In the genomic region with DNA sequence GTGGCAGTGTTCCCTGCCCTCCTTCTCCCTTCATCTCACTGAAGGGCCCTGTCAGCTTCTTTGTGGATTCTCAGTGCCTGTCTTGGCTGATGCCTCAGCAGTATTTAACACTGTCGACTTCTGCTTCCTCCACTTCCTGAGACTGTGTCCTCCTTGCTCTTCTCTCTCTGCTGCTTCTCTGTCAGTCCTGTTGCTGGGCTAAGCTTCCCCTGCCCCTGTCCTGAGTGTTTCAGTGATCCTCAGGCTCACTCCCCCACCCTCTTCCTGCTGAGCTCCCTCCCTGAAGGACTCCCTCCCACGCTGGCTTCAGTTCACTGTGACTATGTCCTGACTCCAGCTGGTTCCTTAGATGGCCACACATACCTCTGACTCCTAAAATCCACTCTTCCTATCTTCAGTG, we compare ENCODE assay signal across 8 cellular contexts.
DNase-seq lines count a peak whose midpoint lies in the region; ATAC-seq, FAIRE-seq and TF ChIP-seq lines count a peak whose summit lies in the region.

No MANE protein-coding gene starts in this region.

- peaks cover 6% of the 10 kb centered on the region for H3K36me3 Mint-ChIP-seq in dendritic cell treated with granulocyte-macrophage colony-stimulating factor and Interleukin-4, amounts not matched to agents 40 ng/mL and 50 ng/mL, for 4 days (ENCODE audit: low read depth)
- H3K36me3 Mint-ChIP-seq in mesothelial cell of epicardium, result peaks cover 11% of the 10 kb centered on the region

- TF ChIP-seq RAD21 in liver (IDR thresholded peaks at IDR 0.05), result no peak
- TF ChIP-seq RAD21 in HepG2 (CRISPR knock-in tag; IDR thresholded peaks at IDR 0.05), result no peak

- H3K36me3 ChIP-seq in liver (ENCODE audit: control insufficient read depth in 4 of 4, insufficient read depth in 3 of 4, low read depth in 1 of 4, low read length in 3 of 4) (no peaks in the 10 kb centered on the region), HepG2 (replicated peaks in 1 of 2; ENCODE audit: control insufficient read depth in 1 of 2, insufficient read depth in 2 of 2, low read length in 2 of 2) (no peaks in the 10 kb centered on the region), upper lobe of left lung (no peaks in the 10 kb centered on the region), H7 (replicated peaks; ENCODE audit: control insufficient read depth, insufficient read depth, low read length) (no peaks in the 10 kb centered on the region)

- DNase-seq in HepG2 (ENCODE audit: low spot score) (no peak), mesothelial cell of epicardium (ENCODE audit: low spot score in 2 of 2, unreplicated experiment in 2 of 2) (no peak), upper lobe of left lung (peak in 1 of 2 donors; percentile 43), H7 (no peak), AG08395 (ENCODE audit: low spot score) (no peak), frontal cortex (ENCODE audit: low spot score in 2 of 2) (no peak)

- H3K4me1 ChIP-seq in liver (ENCODE audit: control insufficient read depth in 4 of 4, insufficient read depth in 4 of 4, low read length in 3 of 4) (peaks cover 0 to 7% (median 2%) of the 10 kb centered on the region in 4 donors), HepG2 (ENCODE audit: insufficient read depth, low read length) (peaks cover 15% of the 10 kb centered on the region), upper lobe of left lung (peaks cover 10 to 21% (median 18%) of the 10 kb centered on the region in 4 donors)

- POLR2A ChIA-PET in HepG2 (lab: Yijun Ruan, JAX), result interaction anchor here (0.8 kb wide), 1 partner anchor 65 kb away, joined by 3 read pairs; no protein-coding TSS in a partner anchor

- intact Hi-C loops in HepG2 (cut with micrococcal nuclease; ENCODE audit: unreplicated experiment), result no loop called here
- intact Hi-C loops in dendritic cell treated with granulocyte-macrophage colony-stimulating factor and Interleukin-4, amounts not matched to agents 40 ng/mL and 50 ng/mL, for 4 days (cut with micrococcal nuclease), result loop anchor here (1.0 kb wide), 1 partner anchor 64 kb away; no protein-coding TSS in a partner anchor

- H3K27me3 ChIP-seq in liver (ENCODE audit: control insufficient read depth in 4 of 4, insufficient read depth in 4 of 4, low read length in 3 of 4), result no peaks in the 10 kb centered on the region
- no peaks in the 10 kb centered on the region for H3K27me3 ChIP-seq in HepG2 (ENCODE audit: control insufficient read depth in 1 of 2, insufficient read depth in 2 of 2, low read length in 2 of 2)
- no peaks in the 10 kb centered on the region for H3K27me3 ChIP-seq in upper lobe of left lung
- H3K27me3 ChIP-seq in H7 (ENCODE audit: control insufficient read depth, insufficient read depth, low read length), result no peaks in the 10 kb centered on the region

- BruUV-seq in HepG2 (replicated peaks; lab: Mats Ljungman, UMichigan), result no TSS peak

- H3K27me3 Mint-ChIP-seq in dendritic cell treated with granulocyte-macrophage colony-stimulating factor and Interleukin-4, amounts not matched to agents 40 ng/mL and 50 ng/mL, for 4 days, result no peaks in the 10 kb centered on the region
- no peaks in the 10 kb centered on the region for H3K27me3 Mint-ChIP-seq in mesothelial cell of epicardium (ENCODE audit: low read depth)

- no peak for TF ChIP-seq POLR2A in HepG2 (IDR thresholded peaks at IDR 0.05; ENCODE audit: insufficient read depth in 1 of 2, low read depth in 2 of 2, low read length in 2 of 2)
- TF ChIP-seq POLR2A in upper lobe of left lung (IDR thresholded peaks at IDR 0.05), result peak in 1 of 4 donors; percentile 49

- no peak overlapping the region for H3K4me2 ChIP-seq in HepG2 (ENCODE audit: low read depth, low read length)

- H3K4me3 ChIP-seq in liver (ENCODE audit: low read depth in 1 of 3, low read length in 3 of 3), result no peak overlapping the region
- no peak overlapping the region for H3K4me3 ChIP-seq in HepG2 (replicated peaks in 1 of 3; ENCODE audit: insufficient read depth in 1 of 3, low read depth in 2 of 3, low read length in 3 of 3)
- no peak overlapping the region for H3K4me3 ChIP-seq in upper lobe of left lung
- no peak overlapping the region for H3K4me3 ChIP-seq in H7 (ENCODE audit: insufficient read depth, low read depth, low read length)

- 72% methylated on average over 2 of the region's 2 CpGs for WGBS in liver
- 84% methylated on average over 2 of the region's 2 CpGs for WGBS in HepG2 (ENCODE audit: low lambda C conversion rate)
- WGBS in upper lobe of left lung, 2 donors, result 30 to 35% methylated on average over 2 of the region's 2 CpGs

- TF ChIP-seq CTCF in liver (IDR thresholded peaks at IDR 0.05; ENCODE audit: low read depth, low read length, missing input control) (no peak), HepG2 (CRISPR knock-in tag; IDR thresholded peaks at IDR 0.05) (no peak), mesothelial cell of epicardium (IDR thresholded peaks at IDR 0.05; ENCODE audit: unreplicated experiment) (no peak), upper lobe of left lung (IDR thresholded peaks at IDR 0.05) (no peak)

- CTCF ChIA-PET in HepG2 (lab: Yijun Ruan, JAX; ENCODE audit: low intra/inter-chr PET ratio, low total read pairs), result no interaction called here

- H2AFZ ChIP-seq in HepG2 (ENCODE audit: low read length), result no peak overlapping the region

- H4K20me1 ChIP-seq in HepG2 (ENCODE audit: insufficient read depth, low read length), result no peaks in the 10 kb centered on the region

- TF ChIP-seq EP300 in HepG2 (IDR thresholded peaks at IDR 0.05; ENCODE audit: low read depth in 2 of 2, low read length in 2 of 2) (no peak), HepG2 (CRISPR knock-in tag; IDR thresholded peaks at IDR 0.05; ENCODE audit: borderline replicate concordance) (no peak), upper lobe of left lung (IDR thresholded peaks at IDR 0.05) (no peak)

- no peaks in the 10 kb centered on the region for H3K9me3 ChIP-seq in liver (ENCODE audit: control insufficient read depth in 4 of 4, low read length in 3 of 4)
- H3K9me3 ChIP-seq in HepG2 (ENCODE audit: low read length), result no peaks in the 10 kb centered on the region
- no peaks in the 10 kb centered on the region for H3K9me3 ChIP-seq in upper lobe of left lung

- ATAC-seq in HepG2 (no peak), upper lobe of left lung (ENCODE audit: low FRiP score in 2 of 2) (peak; percentile 63 to 67)

- H3K9ac ChIP-seq in liver (ENCODE audit: low read depth in 1 of 2, low read length in 2 of 2) (no peak overlapping the region), HepG2 (ENCODE audit: insufficient read depth, low read depth, low read length) (no peak overlapping the region)

- peak overlapping the region; percentile 48 for H3K4me3 Mint-ChIP-seq in dendritic cell treated with granulocyte-macrophage colony-stimulating factor and Interleukin-4, amounts not matched to agents 40 ng/mL and 50 ng/mL, for 4 days
- no peak overlapping the region for H3K4me3 Mint-ChIP-seq in mesothelial cell of epicardium

- H3K79me2 ChIP-seq in HepG2 (ENCODE audit: insufficient read depth, low read length), result no peaks in the 10 kb centered on the region

- H3K27ac Mint-ChIP-seq in dendritic cell treated with granulocyte-macrophage colony-stimulating factor and Interleukin-4, amounts not matched to agents 40 ng/mL and 50 ng/mL, for 4 days, result peak overlapping the region; percentile 92
- peak overlapping the region; percentile 70 for H3K27ac Mint-ChIP-seq in mesothelial cell of epicardium

- H3K27ac ChIP-seq in liver (ENCODE audit: low read depth in 1 of 2, low read length in 2 of 2), result peak overlapping the region; percentile 51 to 59
- no peak overlapping the region for H3K27ac ChIP-seq in HepG2 (ENCODE audit: extremely low read length, insufficient read depth, low read length)
- H3K27ac ChIP-seq in upper lobe of left lung, result peak overlapping the region; percentile 66 to 77 (median 73)

- no peaks in the 10 kb centered on the region for H3K9me3 Mint-ChIP-seq in dendritic cell treated with granulocyte-macrophage colony-stimulating factor and Interleukin-4, amounts not matched to agents 40 ng/mL and 50 ng/mL, for 4 days
- peaks cover 3% of the 10 kb centered on the region for H3K9me3 Mint-ChIP-seq in mesothelial cell of epicardium

- H3K4me1 Mint-ChIP-seq in dendritic cell treated with granulocyte-macrophage colony-stimulating factor and Interleukin-4, amounts not matched to agents 40 ng/mL and 50 ng/mL, for 4 days (ENCODE audit: low read depth), result peaks cover 42% of the 10 kb centered on the region
- H3K4me1 Mint-ChIP-seq in mesothelial cell of epicardium, result peaks cover 22% of the 10 kb centered on the region

- in situ Hi-C loops in HepG2 (cut with HindIII; ENCODE audit: extremely low pct_ligation_motif_present, low pct_unique_long_range_greater_than_20kb), result no loop called here

- no peak for FAIRE-seq in HepG2 (lab: Jason Lieb, UNC)
- no peak for FAIRE-seq in frontal cortex (lab: Jason Lieb, UNC)

TF ChIP-seq in liver, 16 proteins besides CTCF, POLR2A, EP300 and RAD21 (continues in another document):
- no peak for TF ChIP-seq TAF1 (conservative IDR thresholded peaks at IDR 0.05)
- TF ChIP-seq GABPA (IDR thresholded peaks at IDR 0.05 in 1 of 2, conservative IDR thresholded peaks at IDR 0.05 in 1 of 2), result no peak
- no peak for TF ChIP-seq HNF4G (IDR thresholded peaks at IDR 0.05)
- TF ChIP-seq HNF4A (conservative IDR thresholded peaks at IDR 0.05), result no peak
- TF ChIP-seq YY1 (IDR thresholded peaks at IDR 0.05), result no peak
- no peak for TF ChIP-seq SP1 (IDR thresholded peaks at IDR 0.05)
- TF ChIP-seq, protein P1, sequence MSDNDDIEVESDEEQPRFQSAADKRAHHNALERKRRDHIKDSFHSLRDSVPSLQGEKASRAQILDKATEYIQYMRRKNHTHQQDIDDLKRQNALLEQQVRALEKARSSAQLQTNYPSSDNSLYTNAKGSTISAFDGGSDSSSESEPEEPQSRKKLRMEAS (IDR thresholded peaks at IDR 0.05), result no peak

TF ChIP-seq in HepG2, 621 proteins besides CTCF, POLR2A, EP300 and RAD21:
- TF ChIP-seq MTA1 (CRISPR knock-in tag; IDR thresholded peaks at IDR 0.05; ENCODE audit: borderline replicate concordance) (no peak), CREM (IDR thresholded peaks at IDR 0.05) (no peak), CREM (CRISPR knock-in tag; IDR thresholded peaks at IDR 0.05) (no peak), SIN3A (IDR thresholded peaks at IDR 0.05; ENCODE audit: borderline replicate concordance, low read depth, low read length) (no peak)
- TF ChIP-seq, protein P2, sequence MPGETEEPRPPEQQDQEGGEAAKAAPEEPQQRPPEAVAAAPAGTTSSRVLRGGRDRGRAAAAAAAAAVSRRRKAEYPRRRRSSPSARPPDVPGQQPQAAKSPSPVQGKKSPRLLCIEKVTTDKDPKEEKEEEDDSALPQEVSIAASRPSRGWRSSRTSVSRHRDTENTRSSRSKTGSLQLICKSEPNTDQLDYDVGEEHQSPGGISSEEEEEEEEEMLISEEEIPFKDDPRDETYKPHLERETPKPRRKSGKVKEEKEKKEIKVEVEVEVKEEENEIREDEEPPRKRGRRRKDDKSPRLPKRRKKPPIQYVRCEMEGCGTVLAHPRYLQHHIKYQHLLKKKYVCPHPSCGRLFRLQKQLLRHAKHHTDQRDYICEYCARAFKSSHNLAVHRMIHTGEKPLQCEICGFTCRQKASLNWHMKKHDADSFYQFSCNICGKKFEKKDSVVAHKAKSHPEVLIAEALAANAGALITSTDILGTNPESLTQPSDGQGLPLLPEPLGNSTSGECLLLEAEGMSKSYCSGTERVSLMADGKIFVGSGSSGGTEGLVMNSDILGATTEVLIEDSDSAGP (CRISPR knock-in tag; IDR thresholded peaks at IDR 0.05; ENCODE audit: borderline replicate concordance), result no peak
